In the genomic region with DNA sequence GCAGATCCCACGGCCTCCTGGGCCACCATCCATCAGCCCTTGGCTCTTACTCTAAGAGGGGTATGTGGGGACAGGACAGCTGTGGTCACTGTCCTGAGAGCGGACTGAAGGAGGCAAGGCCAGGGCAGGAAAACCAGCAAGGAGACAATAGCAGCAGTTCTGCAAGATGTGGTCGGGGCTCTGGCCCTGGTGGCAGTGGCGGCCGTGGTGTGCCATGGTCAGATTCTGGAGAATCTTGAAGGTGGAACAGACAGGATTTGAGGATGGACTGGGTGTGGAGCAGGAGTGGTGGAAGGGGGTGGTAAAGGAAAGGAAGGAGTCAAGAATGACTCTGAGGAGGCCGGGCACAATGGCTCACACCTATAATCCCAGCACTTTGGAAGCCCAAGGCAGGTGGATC, we compare ENCODE assay signal across 30 cellular contexts.
"Had no signal": no experiment of that assay in that cellular context is flagged by ENCODE, and none has a peak within 500 bp of the region (broad histone marks: within the 10 kb centered on the region; RNA-seq: fewer than 3 reads in every experiment).

No MANE protein-coding gene starts in this region.

- H3K4me3 ChIP-seq: ascending aorta, cardiac muscle cell, lower lobe of right lung, sigmoid colon, stomach, thyroid gland, upper lobe of right lung had no signal

- H3K27ac Mint-ChIP-seq: activated CD4-positive, alpha-beta memory T cell treated with anti-CD3 and anti-CD28 coated beads for 36 hours; activated CD4-positive, alpha-beta T cell treated with anti-CD3 and anti-CD28 coated beads, Interleukin-2, amount 10 ng/mL, durations not matched to agents 24 days and 14 days; activated naive CD4-positive, alpha-beta T cell treated with anti-CD3 and anti-CD28 coated beads, Interleukin-2, amount 10 ng/mL, durations not matched to agents 7 days and 5 days; activated naive CD8-positive, alpha-beta T cell treated with anti-CD3 and anti-CD28 coated beads, Interleukin-2, amount 10 ng/mL, durations not matched to agents 7 days and 5 days; activated T-helper 1 cell treated with anti-CD3 and anti-CD28 coated beads, Interleukin-12 subunit alpha, Interleukin-12 subunit beta, Interleukin-2, Interleukin-4 antibody, amounts not matched to agents 30 ng/mL and 10 ng/mL and 1 ng/mL, durations not matched to agents 14 hours and 24 hours and 36 hours; effector memory CD8-positive, alpha-beta T cell; stimulated activated effector memory CD8-positive, alpha-beta T cell treated with anti-CD3 and anti-CD28 coated beads, Interleukin-12 subunit alpha, Interleukin-12 subunit beta, amount 100 ng/mL, for 72 hours had no signal

- H3K27me3 ChIP-seq: ascending aorta, cardiac muscle cell, neutrophil, sigmoid colon, stomach, thyroid gland, upper lobe of right lung had no signal

- ATAC-seq: effector memory CD8-positive, alpha-beta T cell; natural killer cell had no signal

- H3K4me1 Mint-ChIP-seq: stimulated activated effector memory CD8-positive, alpha-beta T cell treated with anti-CD3 and anti-CD28 coated beads, Interleukin-12 subunit alpha, Interleukin-12 subunit beta, amount 100 ng/mL, for 72 hours had no signal

- H3K27me3 Mint-ChIP-seq: activated CD4-positive, alpha-beta memory T cell treated with anti-CD3 and anti-CD28 coated beads for 36 hours; activated CD4-positive, alpha-beta T cell treated with anti-CD3 and anti-CD28 coated beads, Interleukin-2, amount 10 ng/mL, durations not matched to agents 24 days and 14 days; activated naive CD4-positive, alpha-beta T cell treated with anti-CD3 and anti-CD28 coated beads, Interleukin-2, amount 10 ng/mL, durations not matched to agents 7 days and 5 days; activated naive CD8-positive, alpha-beta T cell treated with anti-CD3 and anti-CD28 coated beads, Interleukin-2, amount 10 ng/mL, durations not matched to agents 7 days and 5 days; brain; effector memory CD8-positive, alpha-beta T cell had no signal

- H3K27ac ChIP-seq: cardiac muscle cell, neutrophil, thyroid gland, upper lobe of right lung had no signal

- H3K4me3 Mint-ChIP-seq: activated CD4-positive, alpha-beta memory T cell treated with anti-CD3 and anti-CD28 coated beads for 36 hours; activated CD4-positive, alpha-beta T cell treated with anti-CD3 and anti-CD28 coated beads, Interleukin-2, amount 10 ng/mL, durations not matched to agents 24 days and 14 days; activated naive CD4-positive, alpha-beta T cell treated with anti-CD3 and anti-CD28 coated beads, Interleukin-2, amount 10 ng/mL, durations not matched to agents 7 days and 5 days; activated naive CD8-positive, alpha-beta T cell treated with anti-CD3 and anti-CD28 coated beads, Interleukin-2, amount 10 ng/mL, durations not matched to agents 7 days and 5 days; activated T-helper 1 cell treated with anti-CD3 and anti-CD28 coated beads, Interleukin-12 subunit alpha, Interleukin-12 subunit beta, Interleukin-2, Interleukin-4 antibody, amounts not matched to agents 30 ng/mL and 10 ng/mL and 1 ng/mL, durations not matched to agents 14 hours and 24 hours and 36 hours; brain; effector memory CD8-positive, alpha-beta T cell; natural killer cell; stimulated activated effector memory CD8-positive, alpha-beta T cell treated with anti-CD3 and anti-CD28 coated beads, Interleukin-12 subunit alpha, Interleukin-12 subunit beta, amount 100 ng/mL, for 72 hours had no signal

- H3K36me3 Mint-ChIP-seq: activated naive CD4-positive, alpha-beta T cell treated with anti-CD3 and anti-CD28 coated beads, Interleukin-2, amount 10 ng/mL, durations not matched to agents 7 days and 5 days; activated naive CD8-positive, alpha-beta T cell treated with anti-CD3 and anti-CD28 coated beads, Interleukin-2, amount 10 ng/mL, durations not matched to agents 7 days and 5 days; brain; natural killer cell; stimulated activated effector memory CD8-positive, alpha-beta T cell treated with anti-CD3 and anti-CD28 coated beads, Interleukin-12 subunit alpha, Interleukin-12 subunit beta, amount 100 ng/mL, for 72 hours had no signal

- H3K9me3 Mint-ChIP-seq: activated CD4-positive, alpha-beta memory T cell treated with anti-CD3 and anti-CD28 coated beads for 36 hours; activated CD4-positive, alpha-beta T cell treated with anti-CD3 and anti-CD28 coated beads, Interleukin-2, amount 10 ng/mL, durations not matched to agents 24 days and 14 days; activated naive CD4-positive, alpha-beta T cell treated with anti-CD3 and anti-CD28 coated beads, Interleukin-2, amount 10 ng/mL, durations not matched to agents 7 days and 5 days; activated naive CD8-positive, alpha-beta T cell treated with anti-CD3 and anti-CD28 coated beads, Interleukin-2, amount 10 ng/mL, durations not matched to agents 7 days and 5 days; activated T-helper 1 cell treated with anti-CD3 and anti-CD28 coated beads, Interleukin-12 subunit alpha, Interleukin-12 subunit beta, Interleukin-2, Interleukin-4 antibody, amounts not matched to agents 30 ng/mL and 10 ng/mL and 1 ng/mL, durations not matched to agents 14 hours and 24 hours and 36 hours; effector memory CD8-positive, alpha-beta T cell; natural killer cell; stimulated activated effector memory CD8-positive, alpha-beta T cell treated with anti-CD3 and anti-CD28 coated beads, Interleukin-12 subunit alpha, Interleukin-12 subunit beta, amount 100 ng/mL, for 72 hours had no signal

- H3K9me3 ChIP-seq: ascending aorta, lower lobe of right lung, neutrophil, sigmoid colon, stomach, thyroid gland, upper lobe of right lung had no signal

- DNase-seq: activated CD4-positive, alpha-beta memory T cell treated with anti-CD3 and anti-CD28 coated beads for 36 hours; activated CD4-positive, CD25-positive, alpha-beta regulatory T cell treated with anti-CD3 and anti-CD28 coated beads, Interleukin-2, amount 50 U/mL, for 72 hours; activated CD8-positive, alpha-beta memory T cell treated with anti-CD3 and anti-CD28 coated beads, Interleukin-2, amount 50 U/mL, for 4 hours; activated gamma-delta T cell; activated naive CD4-positive, alpha-beta T cell treated with anti-CD3 and anti-CD28 coated beads, Interleukin-2, amount 10 ng/mL, durations not matched to agents 7 days and 5 days; activated naive CD8-positive, alpha-beta T cell treated with anti-CD3 and anti-CD28 coated beads, Interleukin-2, amount 10 ng/mL, durations not matched to agents 7 days and 5 days; activated T-cell treated with anti-CD3 and anti-CD28 coated beads, Interleukin-2, amount 50 U/mL, for 1 hour; cortex of kidney; effector memory CD8-positive, alpha-beta T cell; erythroblast; head of caudate nucleus; hypothalamus; mesenchymal stem cell; natural killer cell; retina; sigmoid colon; small intestine; stimulated activated CD4-positive, alpha-beta T cell treated with anti-CD3 and anti-CD28 coated beads, Interleukin-4, amount 100 ng/mL, for 24 hours; T-helper 9 cell; thyroid gland; upper lobe of right lung had no signal

- H3K36me3 ChIP-seq: ascending aorta, cardiac muscle cell, lower lobe of right lung, neutrophil, sigmoid colon, stomach, thyroid gland, upper lobe of right lung had no signal
